21 cellular contexts compared by ENCODE assay signal in genomic region chrX:100663651-100664050, GRCh38. TPM values are rescaled to one million over a fixed set of nuclear protein-coding genes. Genes with fewer than 3 reads are reported as not detected.
"Had no signal": no experiment of that assay in that cellular context is flagged by ENCODE, and none has a peak within 500 bp of the region (broad histone marks: within the 10 kb centered on the region; RNA-seq: fewer than 3 reads in every experiment).

No MANE protein-coding gene starts in this region.

- H3K27me3 ChIP-seq: ovary, testis, transverse colon had no signal

- H3K36me3 ChIP-seq: breast epithelium, ovary, right lobe of liver, transverse colon had no signal

- FAIRE-seq: keratinocyte, TTC549 had no signal

- H3K4me1 ChIP-seq: breast epithelium, testis had no signal

- ATAC-seq: activated naive CD4-positive, alpha-beta T cell treated with anti-CD3 and anti-CD28 coated beads, Interleukin-2, amount 50 U/mL, for 72 hours; activated T-cell treated with anti-CD3 and anti-CD28 coated beads, Interleukin-2, amount 50 U/mL, for 72 hours; left cardiac atrium; naive thymus-derived CD4-positive, alpha-beta T cell; right lobe of liver; stimulated activated naive CD8-positive, alpha-beta T cell treated with anti-CD3 and anti-CD28 coated beads, Interleukin-15, Interleukin-2, amounts not matched to agents 100 U/mL and 50 U/mL, for 24 hours had no signal

- H3K9me3 ChIP-seq: breast epithelium, ovary, right lobe of liver, testis, transverse colon had no signal

- DNase-seq: activated CD4-positive, alpha-beta T cell treated with anti-CD3 and anti-CD28 coated beads for 4 hours; activated CD4-positive, alpha-beta T cell treated with anti-CD3 and anti-CD28 coated beads, Interleukin-2, amount 50 U/mL, for 4 hours; activated naive CD4-positive, alpha-beta T cell; activated T-cell treated with anti-CD3 and anti-CD28 coated beads for 4 hours; activated T-cell treated with anti-CD3 and anti-CD28 coated beads, Interleukin-2, amount 50 U/mL, for 72 hours; effector memory CD4-positive, alpha-beta T cell; erythroblast; head of caudate nucleus; hippocampal formation; left cardiac atrium; naive thymus-derived CD4-positive, alpha-beta T cell; ovary; right lobe of liver; stimulated activated CD4-positive, alpha-beta T cell treated with anti-CD3 and anti-CD28 coated beads, Interleukin-2, amount 100 ng/mL, for 48 hours; stimulated activated naive CD8-positive, alpha-beta T cell treated with anti-CD3 and anti-CD28 coated beads, Interleukin-15, Interleukin-2, amounts not matched to agents 100 U/mL and 50 U/mL, for 24 hours; testis; transverse colon had no signal

- H3K4me3 ChIP-seq: breast epithelium, ovary, right lobe of liver, testis, transverse colon had no signal

RNA-seq across cellular contexts. Expression of gene SRPX2, which starts 19.7 kb away (rescaled TPM):
- total RNA-seq: activated naive CD4-positive, alpha-beta T cell treated with anti-CD3 and anti-CD28 coated beads, Interleukin-2, amount 50 U/mL, for 72 hours; activated T-cell treated with anti-CD3 and anti-CD28 coated beads, Interleukin-2, amount 50 U/mL, for 72 hours; naive thymus-derived CD4-positive, alpha-beta T cell had no signal
- polyA plus RNA-seq: naive thymus-derived CD4-positive, alpha-beta T cell had no signal
